22 cellular contexts compared by ENCODE assay signal in the genomic region with DNA sequence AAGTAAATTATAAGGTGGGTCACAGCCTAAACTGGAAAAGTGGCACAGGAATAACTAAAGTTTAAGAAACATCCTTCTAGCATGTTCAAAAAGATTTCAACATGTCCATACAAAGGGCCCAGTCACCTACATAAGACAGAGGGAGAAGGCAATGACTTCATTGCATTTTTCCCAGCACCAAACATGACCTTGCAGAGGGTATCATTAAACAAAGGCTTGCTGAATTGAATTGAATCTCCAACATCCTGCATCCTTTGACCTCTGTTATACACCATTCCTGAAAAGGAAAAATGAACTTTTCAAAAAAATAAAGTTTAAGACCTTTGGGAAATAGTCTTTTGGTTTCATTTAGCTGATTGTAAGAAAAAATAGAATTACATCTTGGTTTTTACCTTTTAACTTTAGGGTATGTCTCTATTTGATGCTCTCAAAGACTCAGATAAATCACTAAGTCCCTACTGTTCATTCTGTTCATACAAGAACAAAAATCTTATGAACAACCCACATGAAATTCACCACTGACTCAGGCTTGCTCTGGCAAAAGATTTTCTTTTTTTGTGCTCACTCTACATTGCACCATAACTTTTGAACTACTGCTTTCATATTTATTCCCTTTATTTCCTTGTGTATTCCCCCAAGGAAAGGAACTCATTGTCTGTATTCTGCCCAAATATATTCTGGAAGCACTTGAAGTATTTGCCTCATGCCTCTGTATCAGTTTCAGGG.
A peak's percentile ranks its signal among the peaks of the same experiment; 100 is the strongest.
DNase-seq lines count a peak whose midpoint lies in the region; ATAC-seq, FAIRE-seq and TF ChIP-seq lines count a peak whose summit lies in the region.
"Had no signal": no experiment of that assay in that cellular context is flagged by ENCODE, and none has a peak within 500 bp of the region (broad histone marks: within the 10 kb centered on the region; RNA-seq: fewer than 3 reads in every experiment).

No MANE protein-coding gene starts in this region.

- peaks cover 63% of the 10 kb centered on the region; the same call in 1 of the 2 replicates for H3F3A ChIP-seq in GM23248 (ENCODE audit: insufficient read depth)

- H3K27ac ChIP-seq in GM23248: peak overlapping the region; percentile 24
- H3K27ac ChIP-seq: right lobe of liver, suprapubic skin, vagina had no signal

- peak overlapping the region; percentile 22 for H3K4me2 ChIP-seq in GM23248 (ENCODE audit: unreplicated experiment)

- no peaks in the 10 kb centered on the region for H3K9me2 ChIP-seq in GM23248 (ENCODE audit: insufficient read depth)

- no peaks in the 10 kb centered on the region for H3K27me3 ChIP-seq in GM23248 (replicated peaks; ENCODE audit: insufficient read depth)
- H3K27me3 ChIP-seq: right lobe of liver, suprapubic skin, vagina had no signal

- no peaks in the 10 kb centered on the region for H4K20me1 ChIP-seq in GM23248 (ENCODE audit: insufficient read depth)

- no peak for TF ChIP-seq CTCF in fibroblast of mammary gland (conservative IDR thresholded peaks at IDR 0.05; ENCODE audit: control insufficient read depth, insufficient read depth, low read depth, low read length)

- DNase-seq in GM23248 (peak; percentile 61), fibroblast of mammary gland (ENCODE audit: low read depth) (peak; percentile 35), pulmonary artery endothelial cell (ENCODE audit: low read depth, low spot score) (peak; percentile 39), left lobe of liver (ENCODE audit: low spot score) (no peak)
- DNase-seq: activated CD4-positive, alpha-beta T cell treated with anti-CD3 and anti-CD28 coated beads for 36 hours; activated naive CD4-positive, alpha-beta T cell treated with anti-CD3 and anti-CD28 coated beads, Interleukin-2, amount 50 U/mL, for 16 hours; activated T-cell treated with anti-CD3 and anti-CD28 coated beads, Interleukin-2, amount 50 U/mL, for 72 hours; aorta; CD4-positive, CD25-positive, alpha-beta regulatory T cell; H7; left colon; midbrain; NCI-H187; NCI-H69; right lobe of liver had no signal

- H3K79me2 ChIP-seq in GM23248 (ENCODE audit: insufficient read depth): no peaks in the 10 kb centered on the region

- FAIRE-seq in TTC549 (lab: Jason Lieb, UNC): peak; percentile 31

- in situ Hi-C loops in GM23248 (cut with MboI): no loop called here

- no peaks in the 10 kb centered on the region for H3K9me3 ChIP-seq in GM23248 (ENCODE audit: low read depth)
- H3K9me3 ChIP-seq: right lobe of liver, suprapubic skin, vagina had no signal

- peak overlapping the region; percentile 16; the same call in 1 of the 2 replicates for H2AFZ ChIP-seq in GM23248

- no peak overlapping the region for H3K9ac ChIP-seq in GM23248

- H3K4me3 ChIP-seq in GM23248: no peak overlapping the region
- H3K4me3 ChIP-seq in fibroblast of mammary gland (ENCODE audit: control insufficient read depth, low read depth, low read length): no peak overlapping the region
- H3K4me3 ChIP-seq: right lobe of liver, suprapubic skin, vagina had no signal

- no peaks in the 10 kb centered on the region for H3K36me3 ChIP-seq in GM23248 (ENCODE audit: low read depth)
- H3K36me3 ChIP-seq: right lobe of liver, suprapubic skin, vagina had no signal

- H3K4me1 ChIP-seq in GM23248 (ENCODE audit: insufficient read depth): peaks cover 59% of the 10 kb centered on the region
- H3K4me1 ChIP-seq: right lobe of liver had no signal

- ATAC-seq in HG03432 (IDR thresholded peaks at IDR 0.05; ENCODE audit: unreplicated experiment) (no peak), left lobe of liver (no peak), GM18907 (IDR thresholded peaks at IDR 0.05; ENCODE audit: unreplicated experiment) (no peak)
- ATAC-seq: activated CD4-positive, alpha-beta T cell treated with anti-CD3 and anti-CD28 coated beads for 36 hours; activated T-cell treated with anti-CD3 and anti-CD28 coated beads, Interleukin-2, amount 50 U/mL, for 72 hours; left colon; natural killer cell treated with Interleukin-12 subunit alpha and Interleukin-12 subunit beta and Interleukin-15 and Interleukin-18, amount 100 ng/mL, for 72 hours; Right ventricle myocardium inferior had no signal
